In genomic region chr1:211830055-211830329, GRCh38 we compare ENCODE assay signal across 8 cellular contexts. TPM values are rescaled to one million over a fixed set of nuclear protein-coding genes. Genes with fewer than 3 reads are reported as not detected.
A peak's percentile ranks its signal among the peaks of the same experiment; 100 is the strongest.
DNase-seq lines count a peak whose midpoint lies in the region; ATAC-seq and TF ChIP-seq lines count a peak whose summit lies in the region.

No MANE protein-coding gene starts in this region.

- peaks cover 14 to 41% (median 27%) of the 10 kb centered on the region in 11 experiments; a peak in 21 of 22 replicates for H3K36me3 ChIP-seq in BLaER1 treated with 17β-estradiol and CSF1 and Interleukin-3, amounts not matched to agents 10 nM and 100 nM
- H3K36me3 ChIP-seq in mucosa of stomach (ENCODE audit: control insufficient read depth, insufficient read depth, low read length) (no peaks in the 10 kb centered on the region), upper lobe of right lung (no peaks in the 10 kb centered on the region)

- H4K20me1 ChIP-seq in BLaER1 treated with 17β-estradiol and CSF1 and Interleukin-3, amounts not matched to agents 10 nM and 100 nM, result peaks cover 0 to 32% (median 16%) of the 10 kb centered on the region in 11 experiments; a peak in 15 of 22 replicates

- H3K4me1 ChIP-seq in BLaER1 treated with 17β-estradiol and CSF1 and Interleukin-3, amounts not matched to agents 10 nM and 100 nM, result peaks cover 26 to 50% (median 34%) of the 10 kb centered on the region in 10 experiments
- H3K4me1 ChIP-seq in mucosa of stomach (ENCODE audit: control insufficient read depth, insufficient read depth, low read length), result no peaks in the 10 kb centered on the region
- peaks cover 20% of the 10 kb centered on the region for H3K4me1 ChIP-seq in upper lobe of right lung

- TF ChIP-seq CTCF in upper lobe of right lung (IDR thresholded peaks at IDR 0.05) (no peak), GM20000 (IDR thresholded peaks at IDR 0.05; ENCODE audit: extremely low read depth, missing control alignments) (no peak)

- H3K9me3 ChIP-seq in BLaER1 treated with 17β-estradiol and CSF1 and Interleukin-3, amounts not matched to agents 10 nM and 100 nM (replicated peaks in 1 of 11), result no peaks in the 10 kb centered on the region
- H3K9me3 ChIP-seq in mucosa of stomach (ENCODE audit: control insufficient read depth, low read length) (no peaks in the 10 kb centered on the region), upper lobe of right lung (no peaks in the 10 kb centered on the region)

- H3K9ac ChIP-seq in BLaER1 treated with 17β-estradiol and CSF1 and Interleukin-3, amounts not matched to agents 10 nM and 100 nM, result peak overlapping the region; percentile 94 to 97 (median 96)
- peak overlapping the region; percentile 60 for H3K9ac ChIP-seq in mucosa of stomach (ENCODE audit: low read length)

- DNase-seq in NCI-H146 treated with DMSO at 0.1 percent for 48 hours (lab: John Stamatoyannopoulos, UW; ENCODE audit: unreplicated experiment), result peak; percentile 23
- DNase-seq in caudate nucleus (lab: John Stamatoyannopoulos, UW), result peak in 7 of 61 donors; percentile 36 to 69 (median 59)
- DNase-seq in upper lobe of right lung, result no peak
- no peak for DNase-seq in GM20000 (ENCODE audit: low spot score)
- DNase-seq in Kasumi-1 (lab: John Stamatoyannopoulos, UW), result no peak

- peak overlapping the region; percentile 92 to 97 (median 94) for H3K27ac ChIP-seq in BLaER1 treated with 17β-estradiol and CSF1 and Interleukin-3, amounts not matched to agents 10 nM and 100 nM
- peak overlapping the region; percentile 73 for H3K27ac ChIP-seq in caudate nucleus (ENCODE audit: low read depth, low read length)
- H3K27ac ChIP-seq in upper lobe of right lung, result peak overlapping the region; percentile 80

- ATAC-seq in GM21619 (IDR thresholded peaks at IDR 0.05; ENCODE audit: unreplicated experiment) (peak; percentile 22), upper lobe of right lung (no peak)

- H3K4me2 ChIP-seq in BLaER1 treated with 17β-estradiol and CSF1 and Interleukin-3, amounts not matched to agents 10 nM and 100 nM, result peak overlapping the region; percentile 76 to 94 (median 87)

- no peaks in the 10 kb centered on the region for H3K27me3 ChIP-seq in BLaER1 treated with 17β-estradiol and CSF1 and Interleukin-3, amounts not matched to agents 10 nM and 100 nM
- H3K27me3 ChIP-seq in mucosa of stomach (ENCODE audit: control insufficient read depth, insufficient read depth, low read length), result no peaks in the 10 kb centered on the region
- H3K27me3 ChIP-seq in upper lobe of right lung, result no peaks in the 10 kb centered on the region

- H3K4me3 ChIP-seq in BLaER1 treated with 17β-estradiol and CSF1 and Interleukin-3, amounts not matched to agents 10 nM and 100 nM, result peak overlapping the region; percentile 86 to 95 (median 92)
- H3K4me3 ChIP-seq in mucosa of stomach (ENCODE audit: low read length) (peak overlapping the region; percentile 12), upper lobe of right lung (peak overlapping the region; percentile 73)

- intact Hi-C loops in upper lobe of right lung (cut with DNase I), result no loop called here

RNA-seq across cellular contexts. Expression of gene LPGAT1, which starts 0.6 kb away (rescaled TPM):
- 34.5 TPM for total RNA-seq in upper lobe of right lung

Comparison
In these comparisons a context has a peak if more than half of its experiments do, and no peak if none do; other contexts are left out.
1. H3K4me3 ChIP-seq: peak in every context shown above with its lines; median percentile 92 in BLaER1 treated with 17β-estradiol and CSF1 and Interleukin-3, amounts not matched to agents 10 nM and 100 nM; 73 in upper lobe of right lung; 12 in mucosa of stomach.